16 cellular contexts compared by ENCODE assay signal in the genomic region with DNA sequence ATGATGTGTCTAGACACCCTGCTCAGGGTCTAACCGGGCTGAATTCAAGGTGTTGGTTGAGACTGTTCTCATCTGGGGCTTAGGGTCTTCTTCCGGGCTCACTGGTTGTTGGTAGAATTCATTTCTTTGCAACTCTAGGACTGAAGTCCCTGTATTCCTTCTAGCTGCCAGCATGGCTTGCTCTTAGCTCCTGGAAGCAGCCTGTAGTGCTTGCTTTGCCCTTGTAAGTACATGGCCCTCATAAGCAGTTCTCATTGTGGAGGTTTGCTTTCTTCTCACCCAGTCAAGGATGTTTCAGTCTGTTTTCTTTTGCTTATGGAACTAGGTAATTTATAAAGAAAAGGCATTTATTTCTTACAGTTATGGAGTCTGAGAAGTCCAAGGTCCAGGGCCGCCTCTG. TPM values are rescaled to one million over a fixed set of nuclear protein-coding genes. Genes with fewer than 3 reads are reported as not detected.
A peak's percentile ranks its signal among the peaks of the same experiment; 100 is the strongest.
DNase-seq lines count a peak whose midpoint lies in the region; ATAC-seq and TF ChIP-seq lines count a peak whose summit lies in the region.
"Had no signal": no experiment of that assay in that cellular context is flagged by ENCODE, and none has a peak within 500 bp of the region (broad histone marks: within the 10 kb centered on the region; RNA-seq: fewer than 3 reads in every experiment).

No MANE protein-coding gene starts in this region.

- WGBS in thyroid gland, 2 donors = 59 to 79% methylated on average over 3 of the region's 3 CpGs

- H3K9me3 ChIP-seq in lower lobe of right lung (no peaks in the 10 kb centered on the region), thyroid gland (no peaks in the 10 kb centered on the region)
- H3K9me3 ChIP-seq: BE2C, Caco-2 had no signal

- H3K4me3 ChIP-seq in lower lobe of right lung (no peak overlapping the region), thyroid gland (replicated peaks in 1 of 3) (no peak overlapping the region)
- H3K4me3 ChIP-seq: GM23248 had no signal

- H3K27me3 ChIP-seq in lower lobe of right lung (ENCODE audit: low read depth) (no peaks in the 10 kb centered on the region), thyroid gland (no peaks in the 10 kb centered on the region), foreskin keratinocyte (no peaks in the 10 kb centered on the region)
- H3K27me3 ChIP-seq: BE2C had no signal

- ATAC-seq in left ventricle myocardium superior (peak; percentile 26), Right ventricle myocardium superior (ENCODE audit: poor library complexity) (no peak), lower lobe of right lung (peak; percentile 89 to 92), HG03025 (IDR thresholded peaks at IDR 0.05; ENCODE audit: low FRiP score, unreplicated experiment) (no peak), foreskin keratinocyte (no peak)

- TF ChIP-seq CTCF in lower lobe of right lung (IDR thresholded peaks at IDR 0.05) (no peak), thyroid gland (IDR thresholded peaks at IDR 0.05) (no peak), foreskin keratinocyte (conservative IDR thresholded peaks at IDR 0.05) (no peak), GM10266 (IDR thresholded peaks at IDR 0.05; ENCODE audit: control insufficient read depth, insufficient read depth, low read depth, missing control alignments) (no peak)

- DNase-seq in left ventricle myocardium superior (no peak), Right ventricle myocardium superior (no peak), lower lobe of right lung (no peak), thyroid gland (peak; percentile 10 to 13), foreskin keratinocyte (no peak), GM10266 (ENCODE audit: extremely low spot score) (no peak)
- DNase-seq: ACHN; BE2C; C1 segment of cervical spinal cord; Caco-2; CD4-positive, alpha-beta T cell; GM23248; HCEC 1CT; IMR-90 had no signal

- H3K27ac ChIP-seq in lower lobe of right lung (no peak overlapping the region), thyroid gland (peak overlapping the region; percentile 1 to 61 (median 26)), foreskin keratinocyte (no peak overlapping the region)
- H3K27ac ChIP-seq: GM23248, HL-60 had no signal

- intact Hi-C loops in left ventricle myocardium superior (cut with micrococcal nuclease) (no loop called here), Right ventricle myocardium superior (cut with DNase I) (no loop called here), lower lobe of right lung (cut with DNase I) (no loop called here), thyroid gland (cut with DNase I) (no loop called here)

- TF ChIP-seq POLR2A in thyroid gland (IDR thresholded peaks at IDR 0.05) = no peak

- H3K36me3 ChIP-seq in lower lobe of right lung (no peaks in the 10 kb centered on the region), thyroid gland (no peaks in the 10 kb centered on the region)
- H3K36me3 ChIP-seq: BE2C had no signal

- H3K4me1 ChIP-seq in lower lobe of right lung (peaks cover 10% of the 10 kb centered on the region), thyroid gland (peaks cover 54 to 57% of the 10 kb centered on the region in 2 donors), foreskin keratinocyte (no peaks in the 10 kb centered on the region)
- H3K4me1 ChIP-seq: BE2C had no signal

RNA-seq across cellular contexts. Expression of a gene that starts 26.3 kb away (rescaled TPM):
- total RNA-seq in left ventricle myocardium superior = 50.6 TPM
- total RNA-seq in Right ventricle myocardium superior = 39.4 TPM
- total RNA-seq in lower lobe of right lung = 13.8 TPM
- total RNA-seq in thyroid gland = 10 to 100 TPM; 33.1 to 43.5 (median 34.5) TPM
- 15.2 and 16.0 TPM in 2 replicates for total RNA-seq in foreskin keratinocyte
- polyA plus RNA-seq in foreskin keratinocyte = 8.4 and 9.6 TPM in 2 replicates

Comparison
In these comparisons a context has a peak if more than half of its experiments do, and no peak if none do; other contexts are left out.
1. ATAC-seq: peak in left ventricle myocardium superior (single experiment) and lower lobe of right lung (2 of 2); none in Right ventricle myocardium superior (single experiment), HG03025 (single experiment) and foreskin keratinocyte (single experiment).
2. DNase-seq: peak in thyroid gland (2 of 2); none in left ventricle myocardium superior (single experiment), Right ventricle myocardium superior (single experiment), lower lobe of right lung (single experiment), foreskin keratinocyte (0 of 2) and GM10266 (single experiment).
3. H3K27ac ChIP-seq: peak in thyroid gland (3 of 3); none in lower lobe of right lung (single experiment) and foreskin keratinocyte (single experiment).